In the genomic region with DNA sequence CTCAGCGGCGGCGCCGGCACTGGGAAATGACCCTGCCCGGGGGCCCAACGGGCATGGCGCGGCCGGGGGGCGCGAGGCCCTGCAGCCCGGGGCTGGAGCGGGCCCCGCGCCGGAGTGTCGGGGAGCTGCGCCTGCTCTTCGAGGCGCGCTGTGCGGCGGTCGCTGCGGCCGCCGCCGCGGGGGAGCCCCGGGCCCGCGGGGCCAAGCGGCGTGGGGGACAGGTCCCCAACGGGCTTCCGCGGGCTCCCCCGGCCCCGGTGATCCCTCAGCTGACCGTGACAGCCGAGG, we compare ENCODE assay signal across 9 cellular contexts. TPM values are rescaled to one million over a fixed set of nuclear protein-coding genes. Genes with fewer than 3 reads are reported as not detected.
DNase-seq lines count a peak whose midpoint lies in the region; ATAC-seq and TF ChIP-seq lines count a peak whose summit lies in the region.
"Had no signal": no experiment of that assay in that cellular context is flagged by ENCODE, and none has a peak within 500 bp of the region (broad histone marks: within the 10 kb centered on the region; RNA-seq: fewer than 3 reads in every experiment).

No MANE protein-coding gene starts in this region.

- 0 to 1% methylated on average over 8 to 13 of the region's 41 CpGs for WGBS in tibial nerve, 2 donors

- H3K27ac Mint-ChIP-seq in activated T-cell treated with anti-CD3 and anti-CD28 coated beads, Interleukin-2, amount 50 U/mL, for 24 hours, result no peak overlapping the region

- H3K27me3 Mint-ChIP-seq in activated T-cell treated with anti-CD3 and anti-CD28 coated beads, Interleukin-2, amount 50 U/mL, for 4 hours (ENCODE audit: low read depth), result peaks cover 41% of the 10 kb centered on the region
- peaks cover 55% of the 10 kb centered on the region for H3K27me3 Mint-ChIP-seq in activated T-cell treated with anti-CD3 and anti-CD28 coated beads, Interleukin-2, amount 50 U/mL, for 24 hours

- no peaks in the 10 kb centered on the region for H3K27me3 ChIP-seq in Peyer's patch
- H3K27me3 ChIP-seq in iPS-18a (ENCODE audit: control insufficient read depth, insufficient read depth, low read length), result peaks cover 85% of the 10 kb centered on the region
- peaks cover 3 to 91% of the 10 kb centered on the region in 2 donors for H3K27me3 ChIP-seq in tibial nerve

- H3K9me3 ChIP-seq in Peyer's patch (no peaks in the 10 kb centered on the region), iPS-18a (ENCODE audit: control insufficient read depth, low read depth, low read length) (no peaks in the 10 kb centered on the region), tibial nerve (no peaks in the 10 kb centered on the region)

- H3K9me3 Mint-ChIP-seq in activated T-cell treated with anti-CD3 and anti-CD28 coated beads, Interleukin-2, amount 50 U/mL, for 4 hours, result no peaks in the 10 kb centered on the region
- no peaks in the 10 kb centered on the region for H3K9me3 Mint-ChIP-seq in activated T-cell treated with anti-CD3 and anti-CD28 coated beads, Interleukin-2, amount 50 U/mL, for 24 hours

- peaks cover 26% of the 10 kb centered on the region for H3K4me1 Mint-ChIP-seq in activated T-cell treated with anti-CD3 and anti-CD28 coated beads, Interleukin-2, amount 50 U/mL, for 4 hours (ENCODE audit: low read depth)
- peaks cover 38% of the 10 kb centered on the region for H3K4me1 Mint-ChIP-seq in activated T-cell treated with anti-CD3 and anti-CD28 coated beads, Interleukin-2, amount 50 U/mL, for 24 hours (ENCODE audit: low read depth)

- no peak overlapping the region for H3K9ac ChIP-seq in iPS-18a (ENCODE audit: low read length)

- no peak for TF ChIP-seq EP300 in tibial nerve (IDR thresholded peaks at IDR 0.05)

- H3K4me3 ChIP-seq in Peyer's patch (peak overlapping the region; percentile 41 to 82 (median 64)), iPS-18a (ENCODE audit: low read length) (peak overlapping the region; percentile 38), tibial nerve (peak overlapping the region; percentile 28 to 73 (median 59))

- TF ChIP-seq POLR2A in Peyer's patch (IDR thresholded peaks at IDR 0.05) (peak in 1 of 2 donors; percentile 36), tibial nerve (IDR thresholded peaks at IDR 0.05) (no peak)

- peak overlapping the region; percentile 17 to 98 (median 76) for H3K27ac ChIP-seq in Peyer's patch
- H3K27ac ChIP-seq in iPS-18a (ENCODE audit: low read length), result no peak overlapping the region
- peak overlapping the region in 1 of 4 donors; percentile 55 for H3K27ac ChIP-seq in tibial nerve

- DNase-seq in activated T-cell treated with anti-CD3 and anti-CD28 coated beads, Interleukin-2, amount 50 U/mL, for 4 hours, result no peak
- no peak for DNase-seq in activated T-cell treated with anti-CD3 and anti-CD28 coated beads, Interleukin-2, amount 50 U/mL, for 24 hours
- DNase-seq in Peyer's patch (no peak), tibial nerve (ENCODE audit: low spot score in 2 of 2) (no peak), GF-D8 (lab: John Stamatoyannopoulos, UW) (no peak), COR-L47 (lab: John Stamatoyannopoulos, UW) (no peak)

- TF ChIP-seq CTCF in Peyer's patch (IDR thresholded peaks at IDR 0.05) (no peak), tibial nerve (IDR thresholded peaks at IDR 0.05) (no peak)

- no peak overlapping the region for H3K4me3 Mint-ChIP-seq in activated T-cell treated with anti-CD3 and anti-CD28 coated beads, Interleukin-2, amount 50 U/mL, for 4 hours
- H3K4me3 Mint-ChIP-seq in activated T-cell treated with anti-CD3 and anti-CD28 coated beads, Interleukin-2, amount 50 U/mL, for 24 hours, result no peak overlapping the region

- peak; percentile 22 to 33 for ATAC-seq in activated T-cell treated with anti-CD3 and anti-CD28 coated beads, Interleukin-2, amount 50 U/mL, for 4 hours
- no peak for ATAC-seq in HG03378 (IDR thresholded peaks at IDR 0.05; ENCODE audit: unreplicated experiment)

- H3K4me1 ChIP-seq in Peyer's patch, result peaks cover 3 to 37% (median 27%) of the 10 kb centered on the region in 4 donors
- peaks cover 9% of the 10 kb centered on the region for H3K4me1 ChIP-seq in iPS-18a (ENCODE audit: control insufficient read depth, low read depth, low read length)
- peaks cover 0 to 35% (median 29%) of the 10 kb centered on the region in 4 donors for H3K4me1 ChIP-seq in tibial nerve

- H3K36me3 Mint-ChIP-seq in activated T-cell treated with anti-CD3 and anti-CD28 coated beads, Interleukin-2, amount 50 U/mL, for 4 hours (ENCODE audit: insufficient read depth), result no peaks in the 10 kb centered on the region
- no peaks in the 10 kb centered on the region for H3K36me3 Mint-ChIP-seq in activated T-cell treated with anti-CD3 and anti-CD28 coated beads, Interleukin-2, amount 50 U/mL, for 24 hours (ENCODE audit: low read depth)

- H3K36me3 ChIP-seq in Peyer's patch (no peaks in the 10 kb centered on the region), iPS-18a (ENCODE audit: control insufficient read depth, low read depth, low read length) (no peaks in the 10 kb centered on the region), tibial nerve (no peaks in the 10 kb centered on the region)

RNA-seq across cellular contexts. Expression of gene ITPKA, which starts 0.2 kb away (rescaled TPM):
- total RNA-seq in activated T-cell treated with anti-CD3 and anti-CD28 coated beads, Interleukin-2, amount 50 U/mL, for 4 hours, result under 1 TPM; 0.20 to 0.47 (median 0.27) TPM
- total RNA-seq in Peyer's patch (10 to 100 TPM; 28.9 to 95.6 (median 93.9) TPM), tibial nerve (not detected)

RNA-seq across cellular contexts. Expression of gene LTK, which starts 19.8 kb away (rescaled TPM):
- total RNA-seq in activated T-cell treated with anti-CD3 and anti-CD28 coated beads, Interleukin-2, amount 50 U/mL, for 4 hours, result under 1 TPM; 0.11 to 0.24 (median 0.23) TPM
- total RNA-seq in Peyer's patch, result 10 to 100 TPM in 3 of 4 donors, not detected in 1; 13.8 to 39.0 (median 26.3) TPM
- total RNA-seq in tibial nerve, result under 1 TPM in 2 of 4 donors, not detected in 2; 0.39 to 0.90 TPM
- total RNA-seq: HT1080 had no signal

RNA-seq across cellular contexts. Expression of gene RPAP1, which starts 50.2 kb away (rescaled TPM):
- 10 to 100 TPM; 63.6 to 70.4 (median 66.2) TPM for total RNA-seq in activated T-cell treated with anti-CD3 and anti-CD28 coated beads, Interleukin-2, amount 50 U/mL, for 4 hours
- total RNA-seq in Peyer's patch, result 10 to 100 TPM; 29.4 to 82.5 (median 48.4) TPM
- total RNA-seq in tibial nerve, result 10 to 100 TPM; 16.4 to 47.7 (median 31.8) TPM

Comparison
In these comparisons a context has a peak if more than half of its experiments do, and no peak if none do; other contexts are left out.
1. RNA of gene ITPKA, which starts 0.2 kb away (total RNA-seq): 28.9 to 95.6 TPM in Peyer's patch; 0.20 to 0.47 TPM in activated T-cell treated with anti-CD3 and anti-CD28 coated beads, Interleukin-2, amount 50 U/mL, for 4 hours and not detected in tibial nerve; every median in the first group is over 10 times any median in the second.
2. Peak in every context shown above with its lines, with median percentiles within 50 percentile points of each other: H3K4me3 ChIP-seq.